ENCODE assay signal across 8 cellular contexts in genomic region chr12:6492838-6493579, GRCh38. TPM values are rescaled to one million over a fixed set of nuclear protein-coding genes. Genes with fewer than 3 reads are reported as not detected.
DNase-seq lines count a peak whose midpoint lies in the region; ATAC-seq, FAIRE-seq and TF ChIP-seq lines count a peak whose summit lies in the region.

Gene MRPL51 (minus strand): TSS chr12:6493262. CDS start chr12:6493136, 126 bp downstream.

- H2AK5ac ChIP-seq in H1 (ENCODE audit: low read depth, low read length) (no peak within 1 kb of the TSS), mesenchymal stem cell (ENCODE audit: low read length, severe bottlenecking) (peak within 1 kb of the TSS; percentile 91)

- H3K56ac ChIP-seq in H1 (replicated peaks; ENCODE audit: insufficient read length, low read depth, low read length): peak within 1 kb of the TSS; percentile 82

- H3K9me3 ChIP-seq in HUES48 (ENCODE audit: control insufficient read depth, insufficient read depth, low read length): no peaks in the 10 kb centered on the region
- no peaks in the 10 kb centered on the region for H3K9me3 ChIP-seq in NT2/D1 (ENCODE audit: insufficient read depth, low read length)
- no peaks in the 10 kb centered on the region for H3K9me3 ChIP-seq in H1 (ENCODE audit: insufficient read depth in 2 of 2, low read depth in 1 of 2, low read length in 1 of 2)
- H3K9me3 ChIP-seq in mesenchymal stem cell (ENCODE audit: control insufficient read depth, low read length): no peaks in the 10 kb centered on the region

- CTCF ChIA-PET in activated CD8-positive, alpha-beta memory T cell treated with anti-CD3 and anti-CD28 coated beads, Interleukin-2, amount 10 ng/mL, durations not matched to agents 7 days and 5 days (lab: Charles Lee): interaction anchor here (0.8 to 2.6 kb wide), 12 partner anchors 8 to 231 kb away, joined by 3 to 10 read pairs (median 4); partner anchors contain the start of genes COPS7A, NOP2 and TAPBPL
- CTCF ChIA-PET in H1 (lab: Charles Lee; ENCODE audit: partially characterized antibody): interaction anchor here (0.7 to 1.6 kb wide), 8 partner anchors 11 to 154 kb away, joined by 3 to 7 read pairs (median 3); partner anchors contain the start of gene VAMP1

- TF ChIP-seq RAD21 in H1 (IDR thresholded peaks at IDR 0.05 in 1 of 2, conservative IDR thresholded peaks at IDR 0.05 in 1 of 2; ENCODE audit: low read depth in 2 of 2, low read length in 2 of 2): no peak

- H3K14ac ChIP-seq in H1 (ENCODE audit: insufficient read length) (no peak within 1 kb of the TSS), mesenchymal stem cell (ENCODE audit: low read length in 2 of 2) (peak within 1 kb of the TSS in 1 of 2 experiments; percentile 45)

- 4% methylated on average over 41 of the region's 41 CpGs; no CpG with 5 or more reads in 1 of the 2 experiments for WGBS in H1 (ENCODE audit: extremely low coverage in 1 of 2, insufficient coverage in 1 of 2, insufficient read length in 1 of 2, insufficient replicate concordance in 2 of 2, low coverage in 1 of 2, low lambda C conversion rate in 2 of 2, missing lambda C conversion rate in 1 of 2), 2 experiments
- under 1% methylated on average over 36 of the region's 41 CpGs for WGBS in mesenchymal stem cell

- H2AFZ ChIP-seq in H1 (ENCODE audit: low read length) (peak within 1 kb of the TSS; percentile 71; the same call in 1 of the 2 replicates), mesenchymal stem cell (ENCODE audit: low read depth, low read length) (peak within 1 kb of the TSS; percentile 60)

- no peaks in the 10 kb centered on the region for H3K9me3 Mint-ChIP-seq in activated CD8-positive, alpha-beta memory T cell treated with anti-CD3 and anti-CD28 coated beads, Interleukin-2, amount 10 ng/mL, durations not matched to agents 7 days and 5 days (ENCODE audit: low read depth)

- H4K8ac ChIP-seq in H1 (ENCODE audit: extremely low read depth, insufficient read depth, low read length): peak within 1 kb of the TSS; percentile 39
- peak within 1 kb of the TSS; percentile 70 for H4K8ac ChIP-seq in mesenchymal stem cell (ENCODE audit: low read length)

- H2BK5ac ChIP-seq in H1 (ENCODE audit: low read depth, low read length) (peak within 1 kb of the TSS; percentile 99), mesenchymal stem cell (ENCODE audit: low read depth, low read length, poor library complexity, severe bottlenecking) (peak within 1 kb of the TSS; percentile 4)

- peaks cover 40% of the 10 kb centered on the region for H3K4me1 Mint-ChIP-seq in activated CD8-positive, alpha-beta memory T cell treated with anti-CD3 and anti-CD28 coated beads, Interleukin-2, amount 10 ng/mL, durations not matched to agents 7 days and 5 days

- H3K4me1 ChIP-seq in HUES48 (ENCODE audit: control insufficient read depth, insufficient read depth, low read length) (peaks cover 10% of the 10 kb centered on the region), NT2/D1 (ENCODE audit: insufficient read depth, insufficient read length) (peaks cover 3% of the 10 kb centered on the region), H1 (replicated peaks in 1 of 4; ENCODE audit: control insufficient read depth in 3 of 4, insufficient read depth in 4 of 4, low read length in 3 of 4) (peaks cover 0 to 6% (median 4%) of the 10 kb centered on the region in 4 experiments; a peak in 4 of 7 replicates), mesenchymal stem cell (ENCODE audit: control insufficient read depth, insufficient read depth, low read depth, low read length) (no peaks in the 10 kb centered on the region)

- H3K4ac ChIP-seq in H1 (replicated peaks; ENCODE audit: insufficient read length, low read depth, low read length) (peak within 1 kb of the TSS; percentile 73), mesenchymal stem cell (ENCODE audit: low read depth in 1 of 2, low read length in 2 of 2) (peak within 1 kb of the TSS; percentile 9 to 80)

- H3K27ac Mint-ChIP-seq in activated CD8-positive, alpha-beta memory T cell treated with anti-CD3 and anti-CD28 coated beads, Interleukin-2, amount 10 ng/mL, durations not matched to agents 7 days and 5 days: peak within 1 kb of the TSS; percentile 95

- H4K91ac ChIP-seq in H1 (replicated peaks; ENCODE audit: insufficient read length, low read length) (peak within 1 kb of the TSS; percentile 48), mesenchymal stem cell (ENCODE audit: low read length) (peak within 1 kb of the TSS; percentile 70)

- peaks cover 0 to 38% of the 10 kb centered on the region in 2 experiments; a peak in 3 of 4 replicates for H3K79me2 ChIP-seq in H1 (ENCODE audit: control insufficient read depth in 1 of 2, insufficient read depth in 2 of 2, low read length in 2 of 2)

- H3K23me2 ChIP-seq in H1 (ENCODE audit: low read depth, low read length): peaks cover 7% of the 10 kb centered on the region

- H3K36me3 ChIP-seq in HUES48 (ENCODE audit: control insufficient read depth, insufficient read depth, low read length) (peaks cover 40% of the 10 kb centered on the region), NT2/D1 (ENCODE audit: insufficient read depth, insufficient read length, low read length) (peaks cover 56% of the 10 kb centered on the region), H1 (ENCODE audit: control insufficient read depth in 2 of 4, insufficient read depth in 4 of 4, low read length in 3 of 4) (peaks cover 5 to 29% (median 14%) of the 10 kb centered on the region in 4 experiments; a peak in 7 of 8 replicates), mesenchymal stem cell (ENCODE audit: control insufficient read depth in 1 of 2, insufficient read depth in 2 of 2, low read depth in 1 of 2, low read length in 2 of 2) (peaks cover 11 to 35% of the 10 kb centered on the region in 2 experiments)

- H3K27ac ChIP-seq in HUES48 (ENCODE audit: low read depth, low read length) (peak within 1 kb of the TSS; percentile 98), H1 (ENCODE audit: low read depth, low read length) (peak within 1 kb of the TSS; percentile 81), mesenchymal stem cell (ENCODE audit: low read length, poor library complexity, severe bottlenecking) (peak within 1 kb of the TSS; percentile 99)

- H3K79me1 ChIP-seq in H1 (ENCODE audit: low read depth, low read length) (peaks cover 3% of the 10 kb centered on the region), mesenchymal stem cell (replicated peaks; ENCODE audit: low read length, poor library complexity, severe bottlenecking) (peaks cover 28% of the 10 kb centered on the region)

- POLR2A ChIA-PET in H1 (lab: Charles Lee; ENCODE audit: partially characterized antibody): interaction anchor here (0.7 to 3.9 kb wide), 23 partner anchors 9 to 480 kb away, joined by 3 to 39 read pairs (median 3); partner anchors contain the start of genes CDCA3, GAPDH, SPSB2 and VAMP1

- no peak for TF ChIP-seq CTCF in H1 (IDR thresholded peaks at IDR 0.05; ENCODE audit: control extremely low read depth in 1 of 3, insufficient read depth in 1 of 3, low read depth in 1 of 3, low read length in 3 of 3)

- H3K27me3 ChIP-seq in HUES48 (ENCODE audit: control insufficient read depth, insufficient read depth, low read length) (no peaks in the 10 kb centered on the region), NT2/D1 (ENCODE audit: insufficient read depth, insufficient read length) (no peaks in the 10 kb centered on the region), H1 (replicated peaks in 1 of 4; ENCODE audit: control insufficient read depth in 3 of 4, extremely low read depth in 1 of 4, insufficient read depth in 3 of 4, low read length in 3 of 4) (no peaks in the 10 kb centered on the region), mesenchymal stem cell (ENCODE audit: control insufficient read depth in 1 of 2, insufficient read depth in 1 of 2, low read length in 2 of 2) (no peaks in the 10 kb centered on the region)

- H3K4me2 ChIP-seq in H1 (ENCODE audit: insufficient read depth in 1 of 2, low read depth in 2 of 2, low read length in 2 of 2) (peak within 1 kb of the TSS; percentile 88 to 95), mesenchymal stem cell (ENCODE audit: low read length, poor library complexity, severe bottlenecking) (peak within 1 kb of the TSS; percentile 90)

- H3K4me3 ChIP-seq in HUES48 (ENCODE audit: low read depth, low read length) (peak within 1 kb of the TSS; percentile 84), NT2/D1 (ENCODE audit: insufficient read length, low read depth) (peak within 1 kb of the TSS; percentile 98), H1 (ENCODE audit: extremely low read depth in 1 of 4, insufficient read depth in 2 of 4, low read depth in 3 of 4, low read length in 4 of 4) (peak within 1 kb of the TSS; percentile 84 to 98 (median 90)), mesenchymal stem cell (ENCODE audit: insufficient read depth in 1 of 2, low read depth in 1 of 2, low read length in 2 of 2) (peak within 1 kb of the TSS; percentile 78 to 94)

- TF ChIP-seq POLR2A in H1 (IDR thresholded peaks at IDR 0.05; ENCODE audit: control extremely low read depth in 1 of 2, low read depth in 2 of 2, low read length in 2 of 2): peak; percentile 76 to 83; a peak in 2 of 3 replicates

- H2BK15ac ChIP-seq in H1 (ENCODE audit: low read length) (peak within 1 kb of the TSS; percentile 24; the same call in 1 of the 2 replicates), mesenchymal stem cell (ENCODE audit: low read depth, poor library complexity, severe bottlenecking) (peak within 1 kb of the TSS; percentile 38)

- H4K20me1 ChIP-seq in H1 (replicated peaks in 1 of 2; ENCODE audit: control insufficient read depth in 1 of 2, insufficient read depth in 2 of 2, low read length in 2 of 2): peaks cover 4% of the 10 kb centered on the region in 2 experiments

- FAIRE-seq in H1 (lab: Jason Lieb, UNC): no peak

- no peak within 1 kb of the TSS for H2BK20ac ChIP-seq in H1 (ENCODE audit: low read length)

- peak within 1 kb of the TSS; percentile 50 for H2BK120ac ChIP-seq in H1 (replicated peaks; ENCODE audit: low read depth, low read length)
- peak within 1 kb of the TSS; percentile 86 for H2BK120ac ChIP-seq in mesenchymal stem cell (ENCODE audit: low read depth, low read length)

- H3K9ac ChIP-seq in HUES48 (ENCODE audit: low read depth, low read length): peak within 1 kb of the TSS; percentile 83
- peak within 1 kb of the TSS; percentile 97 for H3K9ac ChIP-seq in NT2/D1 (ENCODE audit: insufficient read length, low read depth)
- H3K9ac ChIP-seq in H1 (replicated peaks in 1 of 4; ENCODE audit: extremely low read depth in 1 of 4, low read depth in 3 of 4, low read length in 3 of 4): peak within 1 kb of the TSS; percentile 55 to 97 (median 82)
- peak within 1 kb of the TSS; percentile 99 for H3K9ac ChIP-seq in mesenchymal stem cell (ENCODE audit: low read length)

- H2BK12ac ChIP-seq in H1 (ENCODE audit: low read depth, low read length): peak within 1 kb of the TSS; percentile 99
- H2BK12ac ChIP-seq in mesenchymal stem cell (ENCODE audit: low read length in 2 of 2): peak within 1 kb of the TSS in 1 of 2 experiments; percentile 21

- TF ChIP-seq EP300 in H1 (IDR thresholded peaks at IDR 0.05; ENCODE audit: borderline replicate concordance in 1 of 2, low read depth in 2 of 2, low read length in 2 of 2): no peak

- DNase-seq in COR-L47 (lab: John Stamatoyannopoulos, UW) (peak; percentile 78), NT2/D1 (ENCODE audit: low read depth, low spot score) (peak; percentile 100), H1 (ENCODE audit: low read depth in 1 of 2, low spot score in 2 of 2) (peak; percentile 71 to 98), mesenchymal stem cell (peak; percentile 96)
- DNase-seq in activated CD8-positive, alpha-beta memory T cell treated with anti-CD3 and anti-CD28 coated beads, Interleukin-2, amount 10 ng/mL, durations not matched to agents 7 days and 5 days: peak; percentile 99
- DNase-seq in stimulated activated CD8-positive, alpha-beta memory T cell treated with anti-CD3 and anti-CD28 coated beads, Interleukin-12 subunit alpha, Interleukin-12 subunit beta, amount 100 ng/mL, for 24 hours (ENCODE audit: extremely low read depth): peak; percentile 98

- ATAC-seq in GM21381 (IDR thresholded peaks at IDR 0.05; ENCODE audit: unreplicated experiment): peak; percentile 77
- peak; percentile 74 for ATAC-seq in activated CD8-positive, alpha-beta memory T cell treated with anti-CD3 and anti-CD28 coated beads, Interleukin-2, amount 10 ng/mL, durations not matched to agents 7 days and 5 days

- peaks cover 42% of the 10 kb centered on the region for H3K36me3 Mint-ChIP-seq in activated CD8-positive, alpha-beta memory T cell treated with anti-CD3 and anti-CD28 coated beads, Interleukin-2, amount 10 ng/mL, durations not matched to agents 7 days and 5 days

- H3K23ac ChIP-seq in H1 (ENCODE audit: insufficient read length): no peak within 1 kb of the TSS
- H3K23ac ChIP-seq in mesenchymal stem cell (ENCODE audit: low read length in 2 of 2): peak within 1 kb of the TSS in 1 of 2 experiments; percentile 46

- H3K27me3 Mint-ChIP-seq in activated CD8-positive, alpha-beta memory T cell treated with anti-CD3 and anti-CD28 coated beads, Interleukin-2, amount 10 ng/mL, durations not matched to agents 7 days and 5 days: no peaks in the 10 kb centered on the region

- H3K18ac ChIP-seq in H1 (ENCODE audit: extremely low read depth, low read length): peak within 1 kb of the TSS; percentile 76
- H3K18ac ChIP-seq in mesenchymal stem cell (ENCODE audit: low read depth in 1 of 2, low read length in 2 of 2): peak within 1 kb of the TSS; percentile 87 to 95

- peak within 1 kb of the TSS; percentile 91 for H3K4me3 Mint-ChIP-seq in activated CD8-positive, alpha-beta memory T cell treated with anti-CD3 and anti-CD28 coated beads, Interleukin-2, amount 10 ng/mL, durations not matched to agents 7 days and 5 days

- peak within 1 kb of the TSS; percentile 82 for H4K5ac ChIP-seq in H1 (ENCODE audit: insufficient read length, low read depth, low read length)

RNA-seq across cellular contexts. Expression of gene MRPL51, which starts in this region (rescaled TPM):
- total RNA-seq in activated CD8-positive, alpha-beta memory T cell treated with anti-CD3 and anti-CD28 coated beads, Interleukin-2, amount 10 ng/mL, durations not matched to agents 7 days and 5 days: 100 to 1,000 TPM; 191 to 271 TPM
- 318 and 331 TPM in 2 replicates for total RNA-seq in H1 (2021; fragmentation: NEBNext Ultra II Directional; extraction: Animal tissue kit (Norgen Biotek cat#: 25700))
- polyA plus RNA-seq in H1 (2011; rRNA removed): 101 and 119 TPM in 2 replicates
- 179 TPM for polyA plus RNA-seq in H1 (2011; cell fraction: cytosol; rRNA removed)
- 62.0 TPM for polyA plus RNA-seq in H1 (2011; cell fraction: nucleus; rRNA removed)
- polyA plus RNA-seq in H1 (2012, experiment 1 of 2): 250 to 352 TPM (median 276 TPM) in 4 replicates
- 64.2 TPM for polyA plus RNA-seq in H1 (2012, experiment 2 of 2)
- 764 TPM for polyA plus RNA-seq in H1 (2013, experiment 1 of 2)
- 884 TPM for polyA plus RNA-seq in H1 (2013, experiment 2 of 2)
- polyA minus RNA-seq in H1 (2011; rRNA and poly(A)+ RNA removed): 25.9 and 35.9 TPM in 2 replicates
- 36.5 TPM for polyA minus RNA-seq in H1 (2011; cell fraction: cytosol; rRNA and poly(A)+ RNA removed)
- polyA minus RNA-seq in H1 (2011; cell fraction: nucleus; rRNA and poly(A)+ RNA removed): 27.2 TPM
- 573 TPM for polyA plus RNA-seq in mesenchymal stem cell (2013, experiment 1 of 2)
- 577 TPM for polyA plus RNA-seq in mesenchymal stem cell (2013, experiment 2 of 2)

Comparison
In these comparisons a context has a peak if more than half of its experiments do, and no peak if none do; other contexts are left out.
1. Peak in every context shown above with its lines: DNase-seq, ATAC-seq, H3K4me3 ChIP-seq and H3K27ac ChIP-seq.